1 cellular context compared by ENCODE assay signal in genomic region chr3:112640864-112641751, GRCh38.
TF ChIP-seq lines count a peak whose summit lies in the region.

A gene with protein sequence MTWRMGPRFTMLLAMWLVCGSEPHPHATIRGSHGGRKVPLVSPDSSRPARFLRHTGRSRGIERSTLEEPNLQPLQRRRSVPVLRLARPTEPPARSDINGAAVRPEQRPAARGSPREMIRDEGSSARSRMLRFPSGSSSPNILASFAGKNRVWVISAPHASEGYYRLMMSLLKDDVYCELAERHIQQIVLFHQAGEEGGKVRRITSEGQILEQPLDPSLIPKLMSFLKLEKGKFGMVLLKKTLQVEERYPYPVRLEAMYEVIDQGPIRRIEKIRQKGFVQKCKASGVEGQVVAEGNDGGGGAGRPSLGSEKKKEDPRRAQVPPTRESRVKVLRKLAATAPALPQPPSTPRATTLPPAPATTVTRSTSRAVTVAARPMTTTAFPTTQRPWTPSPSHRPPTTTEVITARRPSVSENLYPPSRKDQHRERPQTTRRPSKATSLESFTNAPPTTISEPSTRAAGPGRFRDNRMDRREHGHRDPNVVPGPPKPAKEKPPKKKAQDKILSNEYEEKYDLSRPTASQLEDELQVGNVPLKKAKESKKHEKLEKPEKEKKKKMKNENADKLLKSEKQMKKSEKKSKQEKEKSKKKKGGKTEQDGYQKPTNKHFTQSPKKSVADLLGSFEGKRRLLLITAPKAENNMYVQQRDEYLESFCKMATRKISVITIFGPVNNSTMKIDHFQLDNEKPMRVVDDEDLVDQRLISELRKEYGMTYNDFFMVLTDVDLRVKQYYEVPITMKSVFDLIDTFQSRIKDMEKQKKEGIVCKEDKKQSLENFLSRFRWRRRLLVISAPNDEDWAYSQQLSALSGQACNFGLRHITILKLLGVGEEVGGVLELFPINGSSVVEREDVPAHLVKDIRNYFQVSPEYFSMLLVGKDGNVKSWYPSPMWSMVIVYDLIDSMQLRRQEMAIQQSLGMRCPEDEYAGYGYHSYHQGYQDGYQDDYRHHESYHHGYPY (minus strand): TSS chr3:112641143. CDS start chr3:112639905, 1,238 bp downstream.

TF ChIP-seq in IMR-90, 13 proteins besides CTCF, POLR2A, EP300 and RAD21 (continued from another document):
- TF ChIP-seq USF2 (IDR thresholded peaks at IDR 0.05; ENCODE audit: low read depth, low read length) (no peak), NFE2L2 (IDR thresholded peaks at IDR 0.05; ENCODE audit: low read depth, low read length) (0 out of 2 replicates have a peak, but pooled peaks have one; percentile 8), RCOR1 (IDR thresholded peaks at IDR 0.05; ENCODE audit: insufficient replicate concordance, low read length) (no peak), BHLHE40 (IDR thresholded peaks at IDR 0.05; ENCODE audit: low read depth, low read length) (peak; percentile 44; the same call in 1 of the 2 replicates), MXI1 (IDR thresholded peaks at IDR 0.05; ENCODE audit: borderline replicate concordance, low read depth, low read length) (no peak)
